Comparison of ENCODE assay signal across 1 cellular context in genomic region chr2:46645681-46646162, GRCh38.
TF ChIP-seq lines count a peak whose summit lies in the region.

No MANE protein-coding gene starts in this region.

TF ChIP-seq in IMR-90, 13 proteins besides CTCF, POLR2A, EP300 and RAD21 (continued from another document):
- no peak for TF ChIP-seq ELK1 (IDR thresholded peaks at IDR 0.05; ENCODE audit: borderline replicate concordance, low read depth, low read length)
- TF ChIP-seq USF2 (IDR thresholded peaks at IDR 0.05; ENCODE audit: low read depth, low read length) = no peak
- TF ChIP-seq RCOR1 (IDR thresholded peaks at IDR 0.05; ENCODE audit: insufficient replicate concordance, low read length) = no peak
- TF ChIP-seq SMC3 (IDR thresholded peaks at IDR 0.05; ENCODE audit: low read depth, low read length) = no peak
- TF ChIP-seq CEBPB (IDR thresholded peaks at IDR 0.05; ENCODE audit: low read depth, low read length) = peak; percentile 75
